Comparison of ENCODE assay signal across 27 cellular contexts in genomic region chr6:56959094-56959493, GRCh38. TPM values are rescaled to one million over a fixed set of nuclear protein-coding genes. Genes with fewer than 3 reads are reported as not detected.
DNase-seq lines count a peak whose midpoint lies in the region; ATAC-seq and TF ChIP-seq lines count a peak whose summit lies in the region.
"Had no signal": no experiment of that assay in that cellular context is flagged by ENCODE, and none has a peak within 500 bp of the region (broad histone marks: within the 10 kb centered on the region; RNA-seq: fewer than 3 reads in every experiment).

No MANE protein-coding gene starts in this region.

- H3K27me3 ChIP-seq in ACC112 (ENCODE audit: insufficient read depth, low read length) = no peaks in the 10 kb centered on the region
- no peaks in the 10 kb centered on the region for H3K27me3 ChIP-seq in HCT116 (ENCODE audit: insufficient read depth, low read length)
- H3K27me3 ChIP-seq in RWPE2 (ENCODE audit: insufficient read depth, poor library complexity, severe bottlenecking) = no peaks in the 10 kb centered on the region
- H3K27me3 ChIP-seq in suprapubic skin = peaks cover 6% of the 10 kb centered on the region
- H3K27me3 ChIP-seq in Peyer's patch = no peaks in the 10 kb centered on the region
- H3K27me3 ChIP-seq: ascending aorta, SJCRH30 had no signal

- no peak for TF ChIP-seq RAD21 in HCT116 (IDR thresholded peaks at IDR 0.05; ENCODE audit: low read depth)

- peak overlapping the region; percentile 61 for H3K4me3 ChIP-seq in ACC112 (ENCODE audit: low read depth, low read length)
- H3K4me3 ChIP-seq in HCT116 (replicated peaks in 1 of 2; ENCODE audit: low read depth in 1 of 2, low read length in 2 of 2) = no peak overlapping the region
- H3K4me3 ChIP-seq in RWPE2 (ENCODE audit: severe bottlenecking) = no peak overlapping the region
- H3K4me3 ChIP-seq in fibroblast of the aortic adventitia (ENCODE audit: low read depth, low read length) = no peak overlapping the region
- H3K4me3 ChIP-seq in suprapubic skin = no peak overlapping the region
- no peak overlapping the region for H3K4me3 ChIP-seq in Peyer's patch
- H3K4me3 ChIP-seq: ascending aorta, colonic mucosa, heart right ventricle, SJCRH30, transverse colon had no signal

- H2AFZ ChIP-seq in ACC112 (ENCODE audit: low read length, unreplicated experiment) (peak overlapping the region; percentile 54), HCT116 (ENCODE audit: low read depth, low read length, poor library complexity, severe bottlenecking) (no peak overlapping the region)

- no peak for TF ChIP-seq EP300 in suprapubic skin (IDR thresholded peaks at IDR 0.05)

- H3K36me3 ChIP-seq in ACC112 (ENCODE audit: insufficient read depth, low read length) (no peaks in the 10 kb centered on the region), HCT116 (ENCODE audit: control insufficient read depth in 1 of 2, insufficient read depth in 2 of 2, low read length in 2 of 2) (no peaks in the 10 kb centered on the region), RWPE2 (ENCODE audit: low read depth) (no peaks in the 10 kb centered on the region), suprapubic skin (no peaks in the 10 kb centered on the region), Peyer's patch (no peaks in the 10 kb centered on the region)
- H3K36me3 ChIP-seq: ascending aorta, colonic mucosa, heart right ventricle, SJCRH30, transverse colon had no signal

- H3K9me2 ChIP-seq in HCT116 (ENCODE audit: insufficient read depth) = no peaks in the 10 kb centered on the region

- no TSS peak for BruUV-seq in HCT116 (replicated peaks; lab: Mats Ljungman, UMichigan)

- RAD21 ChIA-PET in HCT116 (lab: Charles Lee; ENCODE audit: low non-redundant PET in 1 of 2, low total read pairs in 2 of 2, uncharacterized antibody in 2 of 2, unreplicated experiment in 2 of 2) = interaction anchor here in 1 of 2 experiments (1.6 kb wide), 1 partner anchor 55 kb away, joined by 5 read pairs; no protein-coding TSS in a partner anchor

- TF ChIP-seq POLR2A in HCT116 (IDR thresholded peaks at IDR 0.05; ENCODE audit: borderline replicate concordance, extremely low read depth, insufficient read depth, insufficient read length) = no peak
- no peak for TF ChIP-seq POLR2A in suprapubic skin (IDR thresholded peaks at IDR 0.05)
- no peak for TF ChIP-seq POLR2A in Peyer's patch (IDR thresholded peaks at IDR 0.05)

- TF ChIP-seq CTCF in HCT116 (IDR thresholded peaks at IDR 0.05 in 2 of 3, conservative IDR thresholded peaks at IDR 0.05 in 1 of 3; ENCODE audit: borderline replicate concordance in 1 of 3, insufficient read depth in 1 of 3, low read depth in 2 of 3, low read length in 2 of 3) (no peak), RWPE2 (IDR thresholded peaks at IDR 0.05; ENCODE audit: poor library complexity, severe bottlenecking) (no peak), fibroblast of the aortic adventitia (IDR thresholded peaks at IDR 0.05; ENCODE audit: insufficient read depth, low read length) (no peak), suprapubic skin (IDR thresholded peaks at IDR 0.05) (no peak), Peyer's patch (IDR thresholded peaks at IDR 0.05) (no peak)

- H3K27ac ChIP-seq in ACC112 (ENCODE audit: low read depth, low read length) (peak overlapping the region; percentile 93), HCT116 (ENCODE audit: low read depth, low read length) (no peak overlapping the region), RWPE2 (ENCODE audit: poor library complexity, severe bottlenecking) (peak overlapping the region; percentile 41), suprapubic skin (no peak overlapping the region), Peyer's patch (no peak overlapping the region)
- H3K27ac ChIP-seq: ascending aorta, colonic mucosa, heart right ventricle, SJCRH30, transverse colon had no signal

- no peak overlapping the region for H3K9ac ChIP-seq in HCT116 (ENCODE audit: low read length)

- POLR2A ChIA-PET in HCT116 (lab: Charles Lee) = no interaction called here

- intact Hi-C loops in HCT116 (cut with micrococcal nuclease) = loop anchor here (5.0 kb wide), 2 partner anchors 58 to 213 kb away; partner anchors contain the start of gene BAG2

- H3K4me1 ChIP-seq in ACC112 (ENCODE audit: control insufficient read depth, insufficient read depth, low read length, unreplicated experiment) (peaks cover 44% of the 10 kb centered on the region), HCT116 (ENCODE audit: control insufficient read depth in 1 of 2, insufficient read depth in 2 of 2, low read length in 2 of 2) (peaks cover 7 to 55% of the 10 kb centered on the region in 2 experiments), RWPE2 (ENCODE audit: insufficient read depth, poor library complexity, severe bottlenecking) (peaks cover 17% of the 10 kb centered on the region), suprapubic skin (peaks cover 14% of the 10 kb centered on the region), Peyer's patch (peaks cover 0 to 11% (median 3%) of the 10 kb centered on the region in 4 donors)
- H3K4me1 ChIP-seq: colonic mucosa had no signal

- H3K79me2 ChIP-seq in ACC112 (ENCODE audit: control insufficient read depth, insufficient read depth, low read length, unreplicated experiment) (peaks cover 7% of the 10 kb centered on the region), HCT116 (ENCODE audit: insufficient read depth, low read length) (peaks cover 9% of the 10 kb centered on the region)

- no peak for DNase-seq in HCT116 (ENCODE audit: low read depth, low spot score)
- DNase-seq in RWPE2 (ENCODE audit: low spot score) = no peak
- DNase-seq in fibroblast of the aortic adventitia (ENCODE audit: low read depth) = peak; percentile 84
- DNase-seq in nucleus accumbens (lab: John Stamatoyannopoulos, UW) = no peak
- DNase-seq in suprapubic skin (ENCODE audit: low spot score in 2 of 2) = no peak
- no peak for DNase-seq in Peyer's patch
- DNase-seq: ACHN; activated CD4-positive, alpha-beta T cell treated with anti-CD3 and anti-CD28 coated beads, Interleukin-2, amount 50 U/mL, for 1 hour; activated gamma-delta T cell; activated naive CD8-positive, alpha-beta T cell treated with anti-CD3 and anti-CD28 coated beads for 36 hours; activated T-cell treated with anti-CD3 and anti-CD28 coated beads, Interleukin-2, amount 50 U/mL, for 1 hour; colonic mucosa; DMS 273 treated with DMSO at 0.1 percent for 48 hours; effector memory CD8-positive, alpha-beta T cell; heart right ventricle; KG1; kidney; midbrain; naive thymus-derived CD8-positive, alpha-beta T cell; NCI-H1417; NCI-H2029; SJCRH30; transverse colon had no signal

- no peaks in the 10 kb centered on the region for H3K9me3 ChIP-seq in HCT116 (ENCODE audit: control insufficient read depth in 1 of 2, insufficient read depth in 1 of 2, low read depth in 1 of 2, low read length in 2 of 2)
- no peaks in the 10 kb centered on the region for H3K9me3 ChIP-seq in RWPE2 (ENCODE audit: severe bottlenecking)
- no peaks in the 10 kb centered on the region for H3K9me3 ChIP-seq in suprapubic skin
- H3K9me3 ChIP-seq in Peyer's patch = no peaks in the 10 kb centered on the region
- H3K9me3 ChIP-seq: ascending aorta, colonic mucosa, heart right ventricle, SJCRH30, transverse colon had no signal

- ATAC-seq in HCT116 (no peak), RWPE2 (ENCODE audit: low read depth) (no peak), HG03442 (IDR thresholded peaks at IDR 0.05; ENCODE audit: unreplicated experiment) (no peak)
- ATAC-seq: effector memory CD8-positive, alpha-beta T cell; heart right ventricle; naive thymus-derived CD8-positive, alpha-beta T cell; stimulated activated effector memory CD8-positive, alpha-beta T cell treated with anti-CD3 and anti-CD28 coated beads, Interleukin-12 subunit alpha, Interleukin-12 subunit beta, amount 100 ng/mL, for 72 hours had no signal

- H3K4me2 ChIP-seq in HCT116 (ENCODE audit: low read length) = peak overlapping the region; percentile 27; the same call in 1 of the 2 replicates

- H4K20me1 ChIP-seq in HCT116 (ENCODE audit: insufficient read depth) = no peaks in the 10 kb centered on the region

- CTCF ChIA-PET in HCT116 (lab: Charles Lee) = interaction anchor here (4.5 kb wide), 1 partner anchor 56 kb away, joined by 43 read pairs; no protein-coding TSS in a partner anchor

TF ChIP-seq in HCT116, 20 proteins besides CTCF, POLR2A, EP300 and RAD21 (continues in another document):
- TF ChIP-seq TCF7L2 (IDR thresholded peaks at IDR 0.05; ENCODE audit: borderline replicate concordance, extremely low read depth, insufficient read depth, insufficient read length) (no peak), SRF (IDR thresholded peaks at IDR 0.05; ENCODE audit: low read depth) (no peak), SP1 (IDR thresholded peaks at IDR 0.05; ENCODE audit: low read depth) (no peak), ELF1 (IDR thresholded peaks at IDR 0.05; ENCODE audit: borderline replicate concordance, low read depth) (no peak), EZH2phosphoT487 (IDR thresholded peaks at IDR 0.05; ENCODE audit: borderline replicate concordance) (no peak), ZNF274 (IDR thresholded peaks at IDR 0.05; ENCODE audit: low read depth, low read length) (no peak), JUND (IDR thresholded peaks at IDR 0.05) (no peak), FOSL1 (IDR thresholded peaks at IDR 0.05; ENCODE audit: low read depth) (no peak), YY1 (IDR thresholded peaks at IDR 0.05; ENCODE audit: extremely low read depth, insufficient replicate concordance, low read depth, low read length) (no peak), ATF3 (IDR thresholded peaks at IDR 0.05) (no peak)

RNA-seq across cellular contexts. Expression of gene BEND6, which starts 4.2 kb away (rescaled TPM):
- total RNA-seq in HCT116 (2021; ENCODE audit: unreplicated experiment) (4.0 TPM), fibroblast of the aortic adventitia (ENCODE audit: low replicate concordance) (15.3 and 34.8 TPM in 2 replicates), suprapubic skin (not detected), Peyer's patch (not detected)
- 0.69 and 1.3 TPM in 2 replicates for polyA plus RNA-seq in HCT116 (2012)
- total RNA-seq: activated naive CD8-positive, alpha-beta T cell treated with anti-CD3 and anti-CD28 coated beads for 36 hours; naive thymus-derived CD8-positive, alpha-beta T cell had no signal

Comparison
In these comparisons a context has a peak if more than half of its experiments do, and no peak if none do; other contexts are left out.
1. H3K27ac ChIP-seq: peak in ACC112 (single experiment) and RWPE2 (single experiment); none in HCT116 (single experiment), suprapubic skin (single experiment) and Peyer's patch (0 of 4).